Comparison of ENCODE assay signal across 11 cellular contexts in genomic region chr10:6665847-6666246, GRCh38.
DNase-seq lines count a peak whose midpoint lies in the region; ATAC-seq lines count a peak whose summit lies in the region.
"Had no signal": no experiment of that assay in that cellular context is flagged by ENCODE, and none has a peak within 500 bp of the region (broad histone marks: within the 10 kb centered on the region; RNA-seq: fewer than 3 reads in every experiment).

No MANE protein-coding gene starts in this region.

- peak overlapping the region; percentile 1 for H3K4me3 Mint-ChIP-seq in central memory CD8-positive, alpha-beta T cell

- H3K27ac Mint-ChIP-seq in central memory CD8-positive, alpha-beta T cell (ENCODE audit: low read depth): no peak overlapping the region

- peaks cover 12% of the 10 kb centered on the region for H3K4me1 Mint-ChIP-seq in central memory CD8-positive, alpha-beta T cell

- DNase-seq in activated T-cell treated with anti-CD3 and anti-CD28 coated beads for 24 hours (ENCODE audit: low read depth) (peak; percentile 37), amniotic stem cell (lab: John Stamatoyannopoulos, UW) (no peak), HPDE6-E6E7 (ENCODE audit: extremely low spot score) (no peak), kidney tubule cell (ENCODE audit: low spot score) (no peak)
- no peak for DNase-seq in activated T-cell treated with anti-CD3 and anti-CD28 coated beads, Interleukin-2, amount 50 U/mL, for 1 hour
- DNase-seq in activated CD4-positive, alpha-beta T cell treated with anti-CD3 and anti-CD28 coated beads, Interleukin-2, amount 50 U/mL, for 4 hours: peak; percentile 33 to 34
- peak in 1 of 2 donors; percentile 30 for DNase-seq in central memory CD8-positive, alpha-beta T cell (ENCODE audit: low spot score in 2 of 2)
- DNase-seq in stimulated activated naive CD4-positive, alpha-beta T cell treated with Interleukin-2 at 50 U/mL for 16 hours (lab: John Stamatoyannopoulos, UW): peak; percentile 39
- DNase-seq: foreskin melanocyte, left cardiac atrium, NCI-H146 had no signal

- H3K27me3 Mint-ChIP-seq in central memory CD8-positive, alpha-beta T cell: no peaks in the 10 kb centered on the region

- no peaks in the 10 kb centered on the region for H3K36me3 Mint-ChIP-seq in central memory CD8-positive, alpha-beta T cell (ENCODE audit: insufficient read depth)

- H3K9me3 Mint-ChIP-seq in central memory CD8-positive, alpha-beta T cell: no peaks in the 10 kb centered on the region

- peak; percentile 95 for ATAC-seq in central memory CD8-positive, alpha-beta T cell (replicated peaks; ENCODE audit: extremely low read depth, poor library complexity, severe bottlenecking)
- ATAC-seq: left cardiac atrium had no signal

Comparison
In these comparisons a context has a peak if more than half of its experiments do, and no peak if none do; other contexts are left out.
1. DNase-seq: peak in activated T-cell treated with anti-CD3 and anti-CD28 coated beads for 24 hours (single experiment), activated CD4-positive, alpha-beta T cell treated with anti-CD3 and anti-CD28 coated beads, Interleukin-2, amount 50 U/mL, for 4 hours (2 of 2) and stimulated activated naive CD4-positive, alpha-beta T cell treated with Interleukin-2 at 50 U/mL for 16 hours (single experiment); none in activated T-cell treated with anti-CD3 and anti-CD28 coated beads, Interleukin-2, amount 50 U/mL, for 1 hour (single experiment), amniotic stem cell (single experiment), HPDE6-E6E7 (single experiment) and kidney tubule cell (single experiment).